In genomic region chr9:122374885-122375420, GRCh38 we compare ENCODE assay signal across 9 cellular contexts. TPM values are rescaled to one million over a fixed set of nuclear protein-coding genes. Genes with fewer than 3 reads are reported as not detected.
A peak's percentile ranks its signal among the peaks of the same experiment; 100 is the strongest.
DNase-seq lines count a peak whose midpoint lies in the region; ATAC-seq and TF ChIP-seq lines count a peak whose summit lies in the region.
"Had no signal": no experiment of that assay in that cellular context is flagged by ENCODE, and none has a peak within 500 bp of the region (broad histone marks: within the 10 kb centered on the region; RNA-seq: fewer than 3 reads in every experiment).

No MANE protein-coding gene starts in this region.

- TF ChIP-seq CTCF in mesothelial cell of epicardium (IDR thresholded peaks at IDR 0.05; ENCODE audit: unreplicated experiment) = no peak

- H3K27me3 Mint-ChIP-seq in mesothelial cell of epicardium (ENCODE audit: low read depth) = peaks cover 50% of the 10 kb centered on the region
- peaks cover 23 to 34% of the 10 kb centered on the region in 2 donors for H3K27me3 Mint-ChIP-seq in CD4-positive, alpha-beta memory T cell

- H3K9me3 Mint-ChIP-seq in mesothelial cell of epicardium = no peaks in the 10 kb centered on the region
- peaks cover 0 to 14% (median 5%) of the 10 kb centered on the region in 8 donors for H3K9me3 Mint-ChIP-seq in CD4-positive, alpha-beta memory T cell

- peaks cover 39% of the 10 kb centered on the region for H3K4me1 Mint-ChIP-seq in mesothelial cell of epicardium
- peaks cover 6 to 18% (median 8%) of the 10 kb centered on the region in 4 donors for H3K4me1 Mint-ChIP-seq in CD4-positive, alpha-beta memory T cell

- no peaks in the 10 kb centered on the region for H3K36me3 ChIP-seq in CD4-positive, alpha-beta memory T cell (ENCODE audit: insufficient read depth, low read length)

- H3K4me1 ChIP-seq in CD4-positive, alpha-beta memory T cell (ENCODE audit: insufficient read depth, low read length) = peaks cover 10% of the 10 kb centered on the region

- H3K4me3 ChIP-seq in CD4-positive, alpha-beta memory T cell (ENCODE audit: low read length in 2 of 2) = no peak overlapping the region

- peak; percentile 65 for ATAC-seq in esophagus mucosa

- H3K27ac ChIP-seq in CD4-positive, alpha-beta memory T cell (ENCODE audit: low read depth, low read length) = no peak overlapping the region

- peak overlapping the region; percentile 66 for H3K27ac Mint-ChIP-seq in mesothelial cell of epicardium
- H3K27ac Mint-ChIP-seq in CD4-positive, alpha-beta memory T cell = no peak overlapping the region
- H3K27ac Mint-ChIP-seq: CD4-positive, CD25-positive, alpha-beta regulatory T cell had no signal

- DNase-seq in AG08395 (ENCODE audit: low spot score) (peak; percentile 95), NCI-H526 (lab: John Stamatoyannopoulos, UW) (peak; percentile 31 to 82), mesothelial cell of epicardium (ENCODE audit: low spot score in 2 of 2, unreplicated experiment in 2 of 2) (no peak), SKM-1 treated with dmso at 0.1 percent for 144 hours (lab: John Stamatoyannopoulos, UW; ENCODE audit: unreplicated experiment) (no peak), NCI-H2081 (lab: John Stamatoyannopoulos, UW) (no peak)
- no peak for DNase-seq in CD4-positive, alpha-beta memory T cell
- DNase-seq in stimulated activated CD4-positive, alpha-beta T cell treated with anti-CD3 and anti-CD28 coated beads, Interleukin-1b, Interleukin-23, amount 100 ng/mL, for 48 hours = no peak
- DNase-seq: CD4-positive, CD25-positive, alpha-beta regulatory T cell had no signal

- intact Hi-C loops in CD4-positive, alpha-beta memory T cell (cut with micrococcal nuclease) = no loop called here

- H3K9me3 ChIP-seq in CD4-positive, alpha-beta memory T cell (ENCODE audit: control insufficient read depth in 1 of 2, low read length in 2 of 2) = peaks cover 0 to 11% of the 10 kb centered on the region in 2 donors

- H3K27me3 ChIP-seq in CD4-positive, alpha-beta memory T cell (ENCODE audit: insufficient read depth, low read length) = peaks cover 4% of the 10 kb centered on the region

- CTCF ChIA-PET in CD4-positive, alpha-beta memory T cell (lab: Charles Lee; ENCODE audit: partially characterized antibody) = no interaction called here

- peak overlapping the region; percentile 43 for H3K4me3 Mint-ChIP-seq in mesothelial cell of epicardium
- no peak overlapping the region for H3K4me3 Mint-ChIP-seq in CD4-positive, alpha-beta memory T cell
- H3K4me3 Mint-ChIP-seq: CD4-positive, CD25-positive, alpha-beta regulatory T cell had no signal

- H3K36me3 Mint-ChIP-seq in mesothelial cell of epicardium = no peaks in the 10 kb centered on the region
- H3K36me3 Mint-ChIP-seq in CD4-positive, alpha-beta memory T cell = no peaks in the 10 kb centered on the region
- H3K36me3 Mint-ChIP-seq: CD4-positive, CD25-positive, alpha-beta regulatory T cell had no signal

- POLR2A ChIA-PET in CD4-positive, alpha-beta memory T cell (lab: Charles Lee; ENCODE audit: partially characterized antibody) = no interaction called here

RNA-seq across cellular contexts. Expression of gene PTGS1, which starts 4.1 kb away (rescaled TPM):
- total RNA-seq in esophagus mucosa (29.9 TPM), mesothelial cell of epicardium (8.0 to 9.2 TPM (median 8.2 TPM) in 3 replicates)
- under 1 TPM; 0.28 to 0.49 TPM for total RNA-seq in CD4-positive, alpha-beta memory T cell
- under 1 TPM in 1 of 2 donors, not detected in 1; 0.17 TPM for polyA plus RNA-seq in CD4-positive, alpha-beta memory T cell

Comparison
In these comparisons a context has a peak if more than half of its experiments do, and no peak if none do; other contexts are left out.
1. DNase-seq: peak in AG08395 (single experiment) and NCI-H526 (2 of 2); none in mesothelial cell of epicardium (0 of 2), CD4-positive, alpha-beta memory T cell (0 of 5), SKM-1 treated with dmso at 0.1 percent for 144 hours (single experiment), NCI-H2081 (0 of 2) and stimulated activated CD4-positive, alpha-beta T cell treated with anti-CD3 and anti-CD28 coated beads, Interleukin-1b, Interleukin-23, amount 100 ng/mL, for 48 hours (single experiment).